24 cellular contexts compared by ENCODE assay signal in the genomic region with DNA sequence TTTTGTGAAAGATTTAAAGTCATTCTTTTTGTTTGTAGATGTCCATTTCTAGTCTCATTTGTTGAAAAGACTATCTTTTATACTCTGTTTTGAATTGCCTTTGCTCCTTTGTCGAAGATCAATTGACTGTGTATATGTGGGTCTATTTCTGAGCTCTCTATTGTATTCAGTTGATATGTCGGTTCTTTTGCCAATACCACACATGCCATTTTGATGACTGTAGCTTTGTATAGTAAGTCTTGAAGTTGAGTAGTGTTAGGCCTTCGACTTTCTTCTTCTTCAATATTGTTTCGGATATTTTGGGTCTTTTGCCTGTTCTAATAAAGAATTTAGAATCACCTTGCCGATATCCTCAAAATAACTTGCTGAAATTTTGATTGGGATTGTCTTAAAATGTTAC.
A peak's percentile ranks its signal among the peaks of the same experiment; 100 is the strongest.
DNase-seq lines count a peak whose midpoint lies in the region; ATAC-seq and TF ChIP-seq lines count a peak whose summit lies in the region.
"Had no signal": no experiment of that assay in that cellular context is flagged by ENCODE, and none has a peak within 500 bp of the region (broad histone marks: within the 10 kb centered on the region; RNA-seq: fewer than 3 reads in every experiment).

No MANE protein-coding gene starts in this region.

- no peak overlapping the region for H2AFZ ChIP-seq in mammary epithelial cell (ENCODE audit: low read depth, low read length)
- H2AFZ ChIP-seq: GM23338 had no signal

- H3K9me3 ChIP-seq in mammary epithelial cell (replicated peaks; ENCODE audit: insufficient read depth, low read length) (no peaks in the 10 kb centered on the region), breast epithelium (no peaks in the 10 kb centered on the region)

- TF ChIP-seq CTCF in mammary epithelial cell (conservative IDR thresholded peaks at IDR 0.05 in 1 of 2, IDR thresholded peaks at IDR 0.05 in 1 of 2; ENCODE audit: extremely low read depth in 1 of 2, insufficient read depth in 1 of 2, low read depth in 1 of 2, low read length in 2 of 2) (no peak), breast epithelium (IDR thresholded peaks at IDR 0.05) (no peak), astrocyte of the cerebellum (IDR thresholded peaks at IDR 0.05; ENCODE audit: low read depth, low read length, missing control alignments) (no peak)

- H3K4me1 ChIP-seq in mammary epithelial cell (ENCODE audit: insufficient read depth, low read length) (peaks cover 7% of the 10 kb centered on the region), breast epithelium (no peaks in the 10 kb centered on the region)

- H3K79me2 ChIP-seq in mammary epithelial cell (ENCODE audit: insufficient read depth, low read length) = peaks cover 70% of the 10 kb centered on the region

- H4K20me1 ChIP-seq in mammary epithelial cell (ENCODE audit: insufficient read depth, low read length) = no peaks in the 10 kb centered on the region

- H3K4me3 ChIP-seq in mammary epithelial cell (replicated peaks in 1 of 3; ENCODE audit: insufficient read depth in 1 of 3, low read depth in 2 of 3, low read length in 3 of 3) (no peak overlapping the region), breast epithelium (no peak overlapping the region), astrocyte of the cerebellum (ENCODE audit: low read depth, low read length) (no peak overlapping the region)
- H3K4me3 ChIP-seq: GM12878, GM23338, K562 had no signal

- H3K36me3 ChIP-seq in mammary epithelial cell (ENCODE audit: insufficient read depth, low read length) = no peaks in the 10 kb centered on the region
- no peaks in the 10 kb centered on the region for H3K36me3 ChIP-seq in breast epithelium

- intact Hi-C loops in mammary epithelial cell (cut with micrococcal nuclease) = loop anchor here (1.0 kb wide), 1 partner anchor 16 kb away; no protein-coding TSS in a partner anchor
- intact Hi-C loops in breast epithelium (cut with DNase I; ENCODE audit: low total_unique reads) = no loop called here

- BruUV-seq in mammary epithelial cell (replicated peaks; lab: Mats Ljungman, UMichigan) = no TSS peak

- ATAC-seq in GM19463 (IDR thresholded peaks at IDR 0.05; ENCODE audit: unreplicated experiment) = no peak
- ATAC-seq in HG02798 (IDR thresholded peaks at IDR 0.05; ENCODE audit: poor library complexity, unreplicated experiment) = no peak
- ATAC-seq: GM12878, GM23338, HCT116, K562 had no signal

- DNase-seq in mammary epithelial cell (peak; percentile 9), breast epithelium (ENCODE audit: low spot score in 2 of 2) (no peak), astrocyte of the cerebellum (ENCODE audit: low read depth) (peak; percentile 78), fibroblast of peridontal ligament (ENCODE audit: extremely low read depth) (peak; percentile 31), SHP77 treated with DMSO at 0.1 percent for 48 hours (lab: John Stamatoyannopoulos, UW) (no peak)
- no peak for DNase-seq in stimulated activated CD4-positive, alpha-beta T cell treated with anti-CD3 and anti-CD28 coated beads, Interleukin-2, amount 100 ng/mL, for 48 hours
- DNase-seq: 8988T, COR-L47, DMS 273 treated with DMSO at 0.1 percent for 48 hours, DND-41, GF-D8, NCI-H187 treated with DMSO at 0.1 percent for 48 hours, NCI-H2227 treated with DMSO at 0.1 percent for 48 hours, NCI-H510A treated with DMSO at 0.1 percent for 48 hours, NCI-H82, OCI-M1, RPMI8226, SIG-M5 had no signal

- dilution Hi-C loops in mammary epithelial cell (cut with HindIII; ENCODE audit: low sequenced_read_pairs) = no loop called here

- H3K27me3 ChIP-seq in mammary epithelial cell (ENCODE audit: insufficient read depth, low read length) (no peaks in the 10 kb centered on the region), breast epithelium (no peaks in the 10 kb centered on the region)

- H3K27ac ChIP-seq in mammary epithelial cell (ENCODE audit: insufficient read depth, low read depth, low read length) = no peak overlapping the region
- no peak overlapping the region for H3K27ac ChIP-seq in breast epithelium

- in situ Hi-C loops in mammary epithelial cell (cut with MboI; ENCODE audit: low sequenced_read_pairs in 2 of 2) = no loop called here
- in situ Hi-C loops in astrocyte of the cerebellum (cut with HindIII; ENCODE audit: low sequenced_read_pairs) = no loop called here

- WGBS in mammary epithelial cell (ENCODE audit: low coverage, missing lambda C conversion rate) = 85% methylated on average over 5 of the region's 5 CpGs

- H3K4me2 ChIP-seq in mammary epithelial cell (ENCODE audit: insufficient read depth, low read depth, low read length) = no peak overlapping the region
- H3K4me2 ChIP-seq: GM23338 had no signal

- CTCF ChIA-PET in mammary epithelial cell (lab: Charles Lee; ENCODE audit: low non-redundant PET) = no interaction called here

- TF ChIP-seq POLR2A in breast epithelium (IDR thresholded peaks at IDR 0.05) = no peak

- no peak overlapping the region for H3K9ac ChIP-seq in mammary epithelial cell (ENCODE audit: insufficient read depth, low read length)

Comparison
In these comparisons a context has a peak if more than half of its experiments do, and no peak if none do; other contexts are left out.
1. DNase-seq: peak in mammary epithelial cell (single experiment), astrocyte of the cerebellum (single experiment) and fibroblast of peridontal ligament (single experiment); none in breast epithelium (0 of 2), stimulated activated CD4-positive, alpha-beta T cell treated with anti-CD3 and anti-CD28 coated beads, Interleukin-2, amount 100 ng/mL, for 48 hours (0 of 2) and SHP77 treated with DMSO at 0.1 percent for 48 hours (single experiment).